Comparison of ENCODE assay signal across 18 cellular contexts in the genomic region with DNA sequence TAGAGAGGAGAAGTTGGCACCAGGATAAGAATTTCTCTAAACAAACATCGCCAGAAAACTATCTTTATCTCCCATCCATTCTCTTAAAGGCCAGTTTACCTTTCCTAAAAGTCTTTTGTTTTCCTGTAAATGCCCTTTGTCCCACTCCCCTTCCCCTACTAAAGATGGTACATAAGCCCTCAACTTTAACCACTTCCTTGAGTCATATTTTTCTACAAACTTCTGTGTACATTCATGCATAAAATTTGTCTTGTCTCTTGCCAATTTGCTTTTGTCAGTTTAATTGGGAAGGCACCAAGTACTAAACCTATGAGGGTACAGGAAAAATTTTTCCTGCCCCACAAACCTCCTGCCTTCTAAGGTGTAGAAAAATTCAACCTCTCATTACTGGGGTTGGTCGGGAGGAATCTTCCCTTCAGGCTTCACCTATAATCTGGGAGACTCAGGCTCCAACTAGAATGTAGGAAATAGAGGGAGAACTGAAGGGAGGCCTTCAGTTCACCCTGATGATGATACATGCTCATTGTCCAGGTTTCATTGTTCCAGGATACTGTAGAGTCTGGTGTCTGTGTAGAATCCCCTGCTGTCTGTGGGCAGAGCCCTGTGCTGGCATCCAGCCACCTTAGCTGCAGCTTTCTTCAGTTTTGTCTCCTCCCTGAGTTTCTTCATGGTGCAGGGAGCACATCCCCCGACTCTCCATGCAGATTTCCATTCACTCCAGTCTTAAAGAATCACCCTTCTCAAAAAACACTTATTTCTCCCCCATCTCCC. TPM values are rescaled to one million over a fixed set of nuclear protein-coding genes. Genes with fewer than 3 reads are reported as not detected.
A peak's percentile ranks its signal among the peaks of the same experiment; 100 is the strongest.
DNase-seq lines count a peak whose midpoint lies in the region; ATAC-seq and TF ChIP-seq lines count a peak whose summit lies in the region.
"Had no signal": no experiment of that assay in that cellular context is flagged by ENCODE, and none has a peak within 500 bp of the region (broad histone marks: within the 10 kb centered on the region; RNA-seq: fewer than 3 reads in every experiment).

No MANE protein-coding gene starts in this region.

- in situ Hi-C loops in KBM-7 (cut with MboI; ENCODE audit: low pct_unique_long_range_greater_than_20kb, low sequenced_read_pairs) (no loop called here), GM13976 (cut with MboI; ENCODE audit: low sequenced_read_pairs, unreplicated experiment) (no loop called here)

- peaks cover 27% of the 10 kb centered on the region for H3K4me1 Mint-ChIP-seq in activated B cell treated with CpG ODN at 0.5 μM for 24 hours
- H3K4me1 Mint-ChIP-seq in immature natural killer cell: peaks cover 0 to 6% of the 10 kb centered on the region in 2 donors

- WGBS in mesodermal cell (ENCODE audit: insufficient coverage in 2 of 2), 2 experiments: 89% methylated on average over 2 of the region's 3 CpGs; no CpG with 5 or more reads in 1 of the 2 experiments

- no peaks in the 10 kb centered on the region for H3K36me3 Mint-ChIP-seq in activated B cell treated with CpG ODN at 0.5 μM for 24 hours (ENCODE audit: low read depth)
- no peaks in the 10 kb centered on the region for H3K36me3 Mint-ChIP-seq in immature natural killer cell

- no peak overlapping the region for H3K4me3 ChIP-seq in BLaER1
- H3K4me3 ChIP-seq in mesodermal cell (ENCODE audit: extremely low read depth, insufficient read depth, low read length, poor library complexity, severe bottlenecking): no peak overlapping the region
- H3K4me3 ChIP-seq: breast epithelium, transverse colon had no signal

- H3K27ac Mint-ChIP-seq in activated B cell treated with CpG ODN at 0.5 μM for 24 hours (no peak overlapping the region), immature natural killer cell (no peak overlapping the region)
- H3K27ac Mint-ChIP-seq: activated naive CD8-positive, alpha-beta T cell had no signal

- peak overlapping the region; percentile 4 for H3K4me3 Mint-ChIP-seq in activated B cell treated with CpG ODN at 0.5 μM for 24 hours
- no peak overlapping the region for H3K4me3 Mint-ChIP-seq in immature natural killer cell
- H3K4me3 Mint-ChIP-seq: activated naive CD8-positive, alpha-beta T cell had no signal

- peak overlapping the region; percentile 69 for H3K4me2 ChIP-seq in BLaER1

- intact Hi-C loops in activated B cell treated with CpG ODN at 0.5 μM for 24 hours (cut with micrococcal nuclease): loop anchor here (2.0 kb wide), 1 partner anchor 17 kb away; no protein-coding TSS in a partner anchor

- no peaks in the 10 kb centered on the region for H4K20me1 ChIP-seq in BLaER1

- no peak for ATAC-seq in activated B cell treated with CpG ODN at 0.5 μM for 24 hours (ENCODE audit: low read depth)

- TF ChIP-seq CTCF in activated B cell treated with CpG ODN at 0.5 μM for 24 hours (IDR thresholded peaks at IDR 0.05): no peak
- no peak for TF ChIP-seq CTCF in GM13976 (IDR thresholded peaks at IDR 0.05; ENCODE audit: borderline replicate concordance, control extremely low read depth, extremely low read depth, insufficient read depth, missing control alignments)

- CTCF ChIA-PET in activated B cell treated with CpG ODN at 0.5 μM for 24 hours (lab: Charles Lee): interaction anchor here (0.8 to 1.3 kb wide), 2 partner anchors 15 to 186 kb away, joined by 3 read pairs; no protein-coding TSS in a partner anchor

- no peak overlapping the region; the same call in 1 of the 2 replicates for H3K27ac ChIP-seq in BLaER1
- peak overlapping the region; percentile 72 for H3K27ac ChIP-seq in mesodermal cell (ENCODE audit: low read depth, low read length, severe bottlenecking)
- H3K27ac ChIP-seq: breast epithelium, transverse colon had no signal

- H3K27me3 Mint-ChIP-seq in activated B cell treated with CpG ODN at 0.5 μM for 24 hours: no peaks in the 10 kb centered on the region
- H3K27me3 Mint-ChIP-seq in immature natural killer cell (ENCODE audit: low read depth in 3 of 3): peaks cover 0 to 4% (median 2%) of the 10 kb centered on the region in 3 donors
- H3K27me3 Mint-ChIP-seq: activated naive CD8-positive, alpha-beta T cell had no signal

- POLR2A ChIA-PET in activated B cell treated with CpG ODN at 0.5 μM for 24 hours (lab: Charles Lee): no interaction called here

- H3K9me3 Mint-ChIP-seq in activated B cell treated with CpG ODN at 0.5 μM for 24 hours (peaks cover 5% of the 10 kb centered on the region), immature natural killer cell (no peaks in the 10 kb centered on the region)

- peaks cover 28% of the 10 kb centered on the region for H3K4me1 ChIP-seq in BLaER1
- H3K4me1 ChIP-seq in mesodermal cell (ENCODE audit: control insufficient read depth, insufficient read depth, low read length, poor library complexity, severe bottlenecking): peaks cover 21% of the 10 kb centered on the region
- H3K4me1 ChIP-seq: breast epithelium had no signal

- no peaks in the 10 kb centered on the region for H3K36me3 ChIP-seq in BLaER1
- H3K36me3 ChIP-seq in mesodermal cell (ENCODE audit: control insufficient read depth, insufficient read depth, low read length): no peaks in the 10 kb centered on the region
- H3K36me3 ChIP-seq: breast epithelium, transverse colon had no signal

- no peaks in the 10 kb centered on the region for H3K27me3 ChIP-seq in BLaER1
- H3K27me3 ChIP-seq: breast epithelium, transverse colon had no signal

- H3K9ac ChIP-seq in BLaER1: no peak overlapping the region

- DNase-seq in KBM-7: peak; percentile 49
- no peak for DNase-seq in activated B cell treated with CpG ODN at 0.5 μM for 24 hours
- no peak for DNase-seq in D341Med (ENCODE audit: low spot score)
- no peak for DNase-seq in GM13976 (ENCODE audit: low spot score)
- DNase-seq in immature natural killer cell: no peak
- DNase-seq in HPDE6-E6E7 (ENCODE audit: extremely low spot score): no peak
- DNase-seq: activated CD4-positive, alpha-beta T cell treated with anti-CD3 and anti-CD28 coated beads for 48 hours; GOT3; mammary epithelial cell; NCI-H1105 treated with DMSO at 0.1 percent for 48 hours; stimulated activated CD4-positive, alpha-beta T cell treated with anti-CD3 and anti-CD28 coated beads, Interleukin-4, amount 100 ng/mL, for 24 hours; transverse colon had no signal

- H3K9me3 ChIP-seq in BLaER1: no peaks in the 10 kb centered on the region
- peaks cover 6% of the 10 kb centered on the region for H3K9me3 ChIP-seq in mesodermal cell (ENCODE audit: control insufficient read depth, low read length)
- H3K9me3 ChIP-seq: breast epithelium, transverse colon had no signal

RNA-seq across cellular contexts. Expression of gene CD200R1L, which starts 53.2 kb away (rescaled TPM):
- not detected in 2 replicates for total RNA-seq in activated B cell treated with CpG ODN at 0.5 μM for 24 hours
- not detected for polyA plus RNA-seq in mesodermal cell (2013, experiment 1 of 2)
- polyA plus RNA-seq in mesodermal cell (2013, experiment 2 of 2): not detected
- not detected for polyA plus RNA-seq in immature natural killer cell
- total RNA-seq: breast epithelium; mammary epithelial cell; NCI-H460; T-helper 1 cell treated with Interleukin-12 subunit alpha and Interleukin-12 subunit beta and Interleukin-4 antibody, amounts not matched to agents 30 ng/mL and 1 ng/mL, for 36 hours; transverse colon had no signal
- polyA plus RNA-seq: mammary epithelial cell had no signal
